Comparison of ENCODE assay signal across 13 cellular contexts in genomic region chr1:37243368-37244082, GRCh38.
A peak's percentile ranks its signal among the peaks of the same experiment; 100 is the strongest.
DNase-seq lines count a peak whose midpoint lies in the region; ATAC-seq and TF ChIP-seq lines count a peak whose summit lies in the region.
"Had no signal": no experiment of that assay in that cellular context is flagged by ENCODE, and none has a peak within 500 bp of the region (broad histone marks: within the 10 kb centered on the region; RNA-seq: fewer than 3 reads in every experiment).

No MANE protein-coding gene starts in this region.

- WGBS in neuronal stem cell (ENCODE audit: extremely low coverage in 2 of 2, insufficient read length in 2 of 2, insufficient replicate concordance in 1 of 2), 2 donors = no CpG with 5 or more reads among the region's 12 CpGs
- WGBS in endodermal cell (ENCODE audit: insufficient coverage in 1 of 2, insufficient read length in 1 of 2), 2 experiments = 68 to 96% methylated on average over 6 to 12 of the region's 12 CpGs

- H3K79me1 ChIP-seq in neuronal stem cell (ENCODE audit: low read depth, low read length) = no peaks in the 10 kb centered on the region

- DNase-seq in NCI-H1417 (lab: John Stamatoyannopoulos, UW) (peak in 2 of 3 experiments; percentile 25 to 58), NCI-H1417 treated with DMSO at 0.1 percent for 48 hours (lab: John Stamatoyannopoulos, UW) (no peak), COR-L47 (lab: John Stamatoyannopoulos, UW) (peak; percentile 10), WTC11 (ENCODE audit: low spot score) (no peak), neuronal stem cell (ENCODE audit: low spot score) (no peak), endodermal cell (no peak), HuH-7 (ENCODE audit: low spot score) (no peak)
- DNase-seq: CD4-positive, CD25-positive, alpha-beta regulatory T cell; GM23248 had no signal

- no peak for TF ChIP-seq CTCF in WTC11 (IDR thresholded peaks at IDR 0.05)
- no peak for TF ChIP-seq CTCF in endodermal cell (conservative IDR thresholded peaks at IDR 0.05)

- H2AK5ac ChIP-seq in neuronal stem cell (ENCODE audit: low read depth, low read length) = peak overlapping the region; percentile 65

- no peak overlapping the region for H2BK12ac ChIP-seq in neuronal stem cell (ENCODE audit: low read length)

- peaks cover 0 to 9% (median 0%) of the 10 kb centered on the region in 3 experiments for H3K27me3 ChIP-seq in neuronal stem cell (ENCODE audit: control insufficient read depth in 3 of 3, insufficient read depth in 3 of 3, low read depth in 1 of 3, low read length in 3 of 3)
- H3K27me3 ChIP-seq in endodermal cell (ENCODE audit: control insufficient read depth, insufficient read depth, low read length, poor library complexity, severe bottlenecking) = no peaks in the 10 kb centered on the region
- H3K27me3 ChIP-seq: BLaER1 treated with 17β-estradiol and CSF1 and Interleukin-3, amounts not matched to agents 10 nM and 100 nM had no signal

- no peaks in the 10 kb centered on the region for H3K36me3 Mint-ChIP-seq in WTC11
- no peaks in the 10 kb centered on the region for H3K36me3 Mint-ChIP-seq in endodermal cell (ENCODE audit: low read depth)
- H3K36me3 Mint-ChIP-seq: CD4-positive, CD25-positive, alpha-beta regulatory T cell had no signal

- H3K14ac ChIP-seq in neuronal stem cell (ENCODE audit: low read length) = no peak overlapping the region

- no peak overlapping the region for H3K4me3 ChIP-seq in neuronal stem cell (ENCODE audit: low read length in 2 of 2)
- H3K4me3 ChIP-seq in endodermal cell (ENCODE audit: low read length) = no peak overlapping the region
- H3K4me3 ChIP-seq: BLaER1 treated with 17β-estradiol and CSF1 and Interleukin-3, amounts not matched to agents 10 nM and 100 nM; GM12878; GM23248; HAP-1 had no signal

- H3K4me2 ChIP-seq in neuronal stem cell (ENCODE audit: insufficient read depth, low read length, poor library complexity, severe bottlenecking) = no peak overlapping the region
- H3K4me2 ChIP-seq: BLaER1 treated with 17β-estradiol and CSF1 and Interleukin-3, amounts not matched to agents 10 nM and 100 nM had no signal

- H3K27ac ChIP-seq in neuronal stem cell (replicated peaks; ENCODE audit: low read length) (peak overlapping the region; percentile 22), endodermal cell (ENCODE audit: low read depth, low read length) (no peak overlapping the region)
- H3K27ac ChIP-seq: 22Rv1; BLaER1 treated with 17β-estradiol and CSF1 and Interleukin-3, amounts not matched to agents 10 nM and 100 nM; GM23248 had no signal

- ATAC-seq in WTC11 = peak; percentile 23; the same call in 1 of the 2 replicates
- ATAC-seq: GM12878 had no signal

- H2BK120ac ChIP-seq in neuronal stem cell (ENCODE audit: low read depth, low read length) = no peak overlapping the region

- no peak overlapping the region for H3K4me3 Mint-ChIP-seq in WTC11
- no peak overlapping the region for H3K4me3 Mint-ChIP-seq in endodermal cell
- H3K4me3 Mint-ChIP-seq: CD4-positive, CD25-positive, alpha-beta regulatory T cell had no signal

- peak overlapping the region; percentile 89 for H3K18ac ChIP-seq in neuronal stem cell (ENCODE audit: low read length)

- H3K9me3 Mint-ChIP-seq in WTC11 (no peaks in the 10 kb centered on the region), endodermal cell (no peaks in the 10 kb centered on the region)

- H3K4me1 ChIP-seq in neuronal stem cell (ENCODE audit: control insufficient read depth in 2 of 2, insufficient read depth in 1 of 2, low read depth in 1 of 2, low read length in 2 of 2) = peaks cover 0 to 33% of the 10 kb centered on the region in 2 donors
- peaks cover 4% of the 10 kb centered on the region for H3K4me1 ChIP-seq in endodermal cell (ENCODE audit: control insufficient read depth, insufficient read depth, low read length)
- H3K4me1 ChIP-seq: BLaER1 treated with 17β-estradiol and CSF1 and Interleukin-3, amounts not matched to agents 10 nM and 100 nM; HAP-1 had no signal

- no peak overlapping the region for H2AFZ ChIP-seq in neuronal stem cell (ENCODE audit: low read length)
- H2AFZ ChIP-seq: GM23248 had no signal

- H3K27ac Mint-ChIP-seq in WTC11 (no peak overlapping the region), endodermal cell (no peak overlapping the region)
- H3K27ac Mint-ChIP-seq: CD4-positive, CD25-positive, alpha-beta regulatory T cell had no signal

- H3K27me3 Mint-ChIP-seq in WTC11 (ENCODE audit: low read depth) (peaks cover 33% of the 10 kb centered on the region), endodermal cell (ENCODE audit: insufficient read depth) (peaks cover 2% of the 10 kb centered on the region)
- H3K27me3 Mint-ChIP-seq: CD4-positive, CD25-positive, alpha-beta regulatory T cell had no signal

- H3K4me1 Mint-ChIP-seq in WTC11 (peaks cover 48% of the 10 kb centered on the region), endodermal cell (peaks cover 6% of the 10 kb centered on the region)
- H3K4me1 Mint-ChIP-seq: CD4-positive, CD25-positive, alpha-beta regulatory T cell had no signal

- no peaks in the 10 kb centered on the region for H3K36me3 ChIP-seq in neuronal stem cell (replicated peaks in 1 of 2; ENCODE audit: control insufficient read depth in 2 of 2, insufficient read depth in 2 of 2, low read length in 2 of 2)
- no peaks in the 10 kb centered on the region for H3K36me3 ChIP-seq in endodermal cell (ENCODE audit: control insufficient read depth, insufficient read depth, low read length)
- H3K36me3 ChIP-seq: BLaER1 treated with 17β-estradiol and CSF1 and Interleukin-3, amounts not matched to agents 10 nM and 100 nM; HAP-1 had no signal

- H4K8ac ChIP-seq in neuronal stem cell (ENCODE audit: low read depth, low read length) = no peak overlapping the region

- CTCF ChIA-PET in WTC11 (lab: Charles Lee) = interaction anchor here (0.9 to 1.3 kb wide), 3 partner anchors 12 to 191 kb away, joined by 3 to 5 read pairs (median 3); no protein-coding TSS in a partner anchor

- H4K91ac ChIP-seq in neuronal stem cell (ENCODE audit: low read depth, low read length, poor library complexity) = no peak overlapping the region

- H3K9me3 ChIP-seq in neuronal stem cell (replicated peaks in 1 of 2; ENCODE audit: control insufficient read depth in 2 of 2, insufficient read depth in 1 of 2, low read depth in 1 of 2, low read length in 2 of 2) (no peaks in the 10 kb centered on the region), endodermal cell (ENCODE audit: control insufficient read depth, low read length) (no peaks in the 10 kb centered on the region)
- H3K9me3 ChIP-seq: BLaER1 treated with 17β-estradiol and CSF1 and Interleukin-3, amounts not matched to agents 10 nM and 100 nM; HAP-1 had no signal

- H3K9ac ChIP-seq in neuronal stem cell (ENCODE audit: low read depth, low read length, poor library complexity) (no peak overlapping the region), endodermal cell (ENCODE audit: extremely low read depth, low read length, poor library complexity, severe bottlenecking) (no peak overlapping the region)
- H3K9ac ChIP-seq: BLaER1 treated with 17β-estradiol and CSF1 and Interleukin-3, amounts not matched to agents 10 nM and 100 nM; GM23248 had no signal

- no peak overlapping the region for H2BK5ac ChIP-seq in neuronal stem cell (ENCODE audit: low read length)

- POLR2A ChIA-PET in WTC11 (lab: Charles Lee) = interaction anchor here (0.6 kb wide), 1 partner anchor 753 kb away, joined by 3 read pairs; no protein-coding TSS in a partner anchor

- no peak overlapping the region for H3K23ac ChIP-seq in neuronal stem cell (ENCODE audit: low read depth, low read length, poor library complexity)

- peak overlapping the region; percentile 53 for H2BK15ac ChIP-seq in neuronal stem cell (ENCODE audit: low read length)

- H3K4ac ChIP-seq in neuronal stem cell (ENCODE audit: low read length) = no peak overlapping the region

TF ChIP-seq in WTC11, 78 proteins besides CTCF, POLR2A, EP300 and RAD21 (continues in another document):
- no peak for TF ChIP-seq ARID4B (CRISPR knock-in tag; IDR thresholded peaks at IDR 0.05; ENCODE audit: borderline replicate concordance)
- TF ChIP-seq IRF2 (CRISPR knock-in tag; IDR thresholded peaks at IDR 0.05; ENCODE audit: borderline replicate concordance, low read depth) = no peak
- TF ChIP-seq ZNF423 (CRISPR knock-in tag; IDR thresholded peaks at IDR 0.05) = no peak
- no peak for TF ChIP-seq TP53 (CRISPR knock-in tag; IDR thresholded peaks at IDR 0.05)
- no peak for TF ChIP-seq ZNF671 (CRISPR knock-in tag; IDR thresholded peaks at IDR 0.05)
- no peak for TF ChIP-seq GABPB1 (CRISPR knock-in tag; IDR thresholded peaks at IDR 0.05)

Comparison
In these comparisons a context has a peak if more than half of its experiments do, and no peak if none do; other contexts are left out.
1. DNase-seq: peak in NCI-H1417 (2 of 3) and COR-L47 (single experiment); none in NCI-H1417 treated with DMSO at 0.1 percent for 48 hours (single experiment), WTC11 (single experiment), neuronal stem cell (single experiment), endodermal cell (single experiment) and HuH-7 (single experiment).